ENCODE assay signal across 1 cellular context in genomic region chr22:26658161-26658560, GRCh38.
TF ChIP-seq lines count a peak whose summit lies in the region.

No MANE protein-coding gene starts in this region.

TF ChIP-seq in GM12878, 131 proteins besides CTCF, POLR2A, EP300 and RAD21:
- TF ChIP-seq ZZZ3 (IDR thresholded peaks at IDR 0.05; ENCODE audit: control insufficient read depth, insufficient read length, low read depth): no peak
- TF ChIP-seq RUNX3 (IDR thresholded peaks at IDR 0.05; ENCODE audit: low read length): 0 out of 2 replicates have a peak, but pooled peaks have one; percentile 3
TF ChIP-seq in GM12878: peak in this region for 1.
